In the genomic region with DNA sequence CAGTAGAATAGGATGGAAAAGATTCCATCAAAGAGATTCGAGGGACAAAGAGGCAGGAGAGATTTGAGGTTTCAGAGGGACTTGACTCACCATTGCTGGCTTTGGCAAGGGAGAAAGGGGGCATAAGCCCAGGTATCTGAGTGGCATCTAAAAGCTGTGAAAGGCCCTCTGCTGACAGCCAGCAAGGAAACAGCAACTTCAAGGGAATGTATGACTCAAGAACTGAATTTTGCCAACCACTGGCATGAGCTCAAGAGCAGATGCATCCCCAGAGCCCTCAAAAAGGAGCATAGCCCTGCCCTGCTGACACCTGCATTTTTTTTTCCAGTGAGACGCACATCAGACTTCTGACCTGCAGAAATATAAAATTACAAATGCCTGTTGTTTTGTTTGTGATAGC, we compare ENCODE assay signal across 23 cellular contexts. TPM values are rescaled to one million over a fixed set of nuclear protein-coding genes. Genes with fewer than 3 reads are reported as not detected.
DNase-seq lines count a peak whose midpoint lies in the region; TF ChIP-seq lines count a peak whose summit lies in the region.
"Had no signal": no experiment of that assay in that cellular context is flagged by ENCODE, and none has a peak within 500 bp of the region (broad histone marks: within the 10 kb centered on the region; RNA-seq: fewer than 3 reads in every experiment).

No MANE protein-coding gene starts in this region.

- intact Hi-C loops in testis (cut with DNase I; ENCODE audit: low total_unique reads) = no loop called here

- no peaks in the 10 kb centered on the region for H3K27me3 ChIP-seq in testis
- H3K27me3 ChIP-seq in effector memory CD4-positive, alpha-beta T cell (replicated peaks; ENCODE audit: control insufficient read depth, insufficient read depth, low read length, poor library complexity, severe bottlenecking) = no peaks in the 10 kb centered on the region

- 88 to 92% methylated on average over 2 of the region's 2 CpGs for WGBS in testis, 2 donors

- no peaks in the 10 kb centered on the region for H3K36me3 ChIP-seq in testis (ENCODE audit: low read depth, missing control alignments)
- H3K36me3 ChIP-seq in effector memory CD4-positive, alpha-beta T cell (ENCODE audit: control insufficient read depth, insufficient read depth, low read length) = no peaks in the 10 kb centered on the region

- peak; percentile 16; the same call in 1 of the 2 replicates for TF ChIP-seq CTCF in AG10803 (conservative IDR thresholded peaks at IDR 0.05; ENCODE audit: low read length)
- no peak for TF ChIP-seq CTCF in testis (IDR thresholded peaks at IDR 0.05)

- POLR2A ChIA-PET in HEK293T (lab: Yijun Ruan, JAX) = no interaction called here

- no peaks in the 10 kb centered on the region for H3K4me1 ChIP-seq in testis
- no peaks in the 10 kb centered on the region for H3K4me1 ChIP-seq in effector memory CD4-positive, alpha-beta T cell (ENCODE audit: control insufficient read depth, insufficient read depth, low read length, poor library complexity, severe bottlenecking)

- no peak for TF ChIP-seq POLR2A in testis (IDR thresholded peaks at IDR 0.05)

- DNase-seq in AG10803 (ENCODE audit: low read depth) = peak; percentile 43
- peak; percentile 68 for DNase-seq in LHCN-M2 (ENCODE audit: low read depth)
- DNase-seq in astrocyte of the hippocampus (ENCODE audit: low read depth, low spot score) = peak; percentile 63
- peak; percentile 73 for DNase-seq in myocyte (ENCODE audit: low read depth)
- DNase-seq in testis = no peak
- DNase-seq in stimulated activated CD4-positive, alpha-beta T cell treated with anti-CD3 and anti-CD28 coated beads, Interleukin-15, amount 100 ng/mL, for 24 hours = no peak
- DNase-seq in effector memory CD4-positive, alpha-beta T cell = no peak
- DNase-seq in HEK293T (ENCODE audit: extremely low spot score) = no peak
- DNase-seq: activated CD4-positive, alpha-beta T cell treated with anti-CD3 and anti-CD28 coated beads, Interleukin-2, amount 10 ng/mL, durations not matched to agents 7 days and 5 days; activated naive CD4-positive, alpha-beta T cell treated with anti-CD3 and anti-CD28 coated beads, Interleukin-2, amount 10 ng/mL, durations not matched to agents 7 days and 5 days; Calu3; central memory CD4-positive, alpha-beta T cell; left colon; mesendoderm; naive thymus-derived CD4-positive, alpha-beta T cell; NCI-H1436; NCI-H510A; NK-92 treated with Interleukin-12 subunit alpha and Interleukin-12 subunit beta, amount 100 ng/mL, for 24 hours; stimulated activated CD4-positive, alpha-beta T cell treated with anti-CD3 and anti-CD28 coated beads, Interleukin-1b, Interleukin-23, amount 100 ng/mL, for 48 hours had no signal

- H3K9me3 ChIP-seq in testis = no peaks in the 10 kb centered on the region
- no peaks in the 10 kb centered on the region for H3K9me3 ChIP-seq in effector memory CD4-positive, alpha-beta T cell (ENCODE audit: control insufficient read depth, low read length)

- H3K27ac ChIP-seq in testis = no peak overlapping the region
- no peak overlapping the region for H3K27ac ChIP-seq in effector memory CD4-positive, alpha-beta T cell (ENCODE audit: insufficient read depth, low read length, poor library complexity, severe bottlenecking)
- H3K27ac ChIP-seq: C4-2B, skin epidermis had no signal

- H3K4me3 ChIP-seq in AG10803 (ENCODE audit: low read length) = no peak overlapping the region
- H3K4me3 ChIP-seq in testis = no peak overlapping the region
- H3K4me3 ChIP-seq in effector memory CD4-positive, alpha-beta T cell (ENCODE audit: insufficient read depth, low read depth, low read length, poor library complexity, severe bottlenecking) = no peak overlapping the region
- H3K4me3 ChIP-seq: K562, skin epidermis had no signal

- CTCF ChIA-PET in HEK293T (lab: Yijun Ruan, JAX) = interaction anchor here (0.9 kb wide), 1 partner anchor 10 kb away, joined by 3 read pairs; no protein-coding TSS in a partner anchor

TF ChIP-seq in HEK293T, 16 proteins besides CTCF, POLR2A, EP300 and RAD21:
- TF ChIP-seq ZNF384 (IDR thresholded peaks at IDR 0.05) (no peak), ELF4 (IDR thresholded peaks at IDR 0.05) (no peak)

RNA-seq across cellular contexts. Expression of a gene that starts 19.6 kb away (rescaled TPM):
- total RNA-seq in LHCN-M2 (2014; rRNA removed) (16.6 and 21.2 TPM in 2 replicates), myocyte (14.4 and 15.5 TPM in 2 replicates), testis (1 to 10 TPM; 6.1 to 9.2 TPM)
- 11.1 TPM for polyA plus RNA-seq in LHCN-M2 (2012)
- polyA plus RNA-seq in myocyte (2012) = 58.2 TPM
- 2.8 TPM for polyA plus RNA-seq in testis (ENCODE audit: insufficient read depth, low read depth, low replicate concordance)
- total RNA-seq: activated T-helper 1 cell treated with anti-CD3 and anti-CD28 coated beads, Interleukin-12 subunit alpha, Interleukin-12 subunit beta, Interleukin-2, Interleukin-4 antibody, amounts not matched to agents 30 ng/mL and 10 ng/mL and 1 ng/mL, durations not matched to agents 14 hours and 24 hours and 36 hours; Calu3; K562 had no signal
- polyA plus RNA-seq: K562; naive thymus-derived CD4-positive, alpha-beta T cell had no signal

Comparison
In these comparisons a context has a peak if more than half of its experiments do, and no peak if none do; other contexts are left out.
1. DNase-seq: peak in AG10803 (single experiment), LHCN-M2 (single experiment), astrocyte of the hippocampus (single experiment) and myocyte (single experiment); none in testis (single experiment), stimulated activated CD4-positive, alpha-beta T cell treated with anti-CD3 and anti-CD28 coated beads, Interleukin-15, amount 100 ng/mL, for 24 hours (single experiment), effector memory CD4-positive, alpha-beta T cell (0 of 3) and HEK293T (single experiment).